Comparison of ENCODE assay signal across 8 cellular contexts in genomic region chr22:30314918-30315317, GRCh38. TPM values are rescaled to one million over a fixed set of nuclear protein-coding genes. Genes with fewer than 3 reads are reported as not detected.
A peak's percentile ranks its signal among the peaks of the same experiment; 100 is the strongest.
DNase-seq lines count a peak whose midpoint lies in the region; ATAC-seq and TF ChIP-seq lines count a peak whose summit lies in the region.
"Had no signal": no experiment of that assay in that cellular context is flagged by ENCODE, and none has a peak within 500 bp of the region (broad histone marks: within the 10 kb centered on the region; RNA-seq: fewer than 3 reads in every experiment).

No MANE protein-coding gene starts in this region.

- no peak overlapping the region for H3K27ac ChIP-seq in HCT116 (ENCODE audit: low read depth, low read length)
- peak overlapping the region in 3 of 4 donors; percentile 20 to 32 (median 23) for H3K27ac ChIP-seq in esophagus muscularis mucosa (replicated peaks in 1 of 4)
- H3K27ac ChIP-seq in thymus (ENCODE audit: low read depth) = peak overlapping the region; percentile 8

- CTCF ChIA-PET in HCT116 (lab: Charles Lee) = interaction anchor here (0.7 kb wide), 1 partner anchor 13 kb away, joined by 3 read pairs; no protein-coding TSS in a partner anchor

- no peak for TF ChIP-seq EP300 in esophagus muscularis mucosa (IDR thresholded peaks at IDR 0.05)

- no TSS peak for BruUV-seq in HCT116 (replicated peaks; lab: Mats Ljungman, UMichigan)

- H3K4me2 ChIP-seq in HCT116 (ENCODE audit: low read length) = peak overlapping the region; percentile 46

- TF ChIP-seq RAD21 in HCT116 (IDR thresholded peaks at IDR 0.05; ENCODE audit: low read depth) = no peak

- RAD21 ChIA-PET in HCT116 (lab: Charles Lee; ENCODE audit: low non-redundant PET in 1 of 2, low total read pairs in 2 of 2, uncharacterized antibody in 2 of 2, unreplicated experiment in 2 of 2) = no interaction called here

- H3K79me2 ChIP-seq in HCT116 (ENCODE audit: insufficient read depth, low read length) = peaks cover 8% of the 10 kb centered on the region; the same call in 1 of the 2 replicates

- WGBS in esophagus muscularis mucosa = 73% methylated on average over 7 of the region's 8 CpGs
- 48% methylated on average over 8 of the region's 8 CpGs for WGBS in thymus

- H3K4me3 ChIP-seq in HCT116 (replicated peaks in 1 of 2; ENCODE audit: low read depth in 1 of 2, low read length in 2 of 2) (no peak overlapping the region; a peak in 1 of 4 replicates), esophagus muscularis mucosa (no peak overlapping the region), thymus (ENCODE audit: low read length) (no peak overlapping the region)

- H3K9me3 ChIP-seq in HCT116 (ENCODE audit: control insufficient read depth in 1 of 2, insufficient read depth in 1 of 2, low read depth in 1 of 2, low read length in 2 of 2) = no peaks in the 10 kb centered on the region
- no peaks in the 10 kb centered on the region for H3K9me3 ChIP-seq in esophagus muscularis mucosa
- no peaks in the 10 kb centered on the region for H3K9me3 ChIP-seq in thymus (ENCODE audit: control insufficient read depth)

- DNase-seq in HCT116 (ENCODE audit: low read depth, low spot score) (no peak), esophagus muscularis mucosa (ENCODE audit: extremely low spot score) (no peak), HT-29 (ENCODE audit: low spot score) (no peak), NAMALWA (ENCODE audit: low spot score) (no peak)
- peak; percentile 52 for DNase-seq in activated CD4-positive, alpha-beta T cell treated with anti-CD3 and anti-CD28 coated beads for 48 hours
- DNase-seq: NCI-H510A treated with DMSO at 0.1 percent for 48 hours had no signal

- peaks cover 31 to 60% of the 10 kb centered on the region in 2 experiments for H3K4me1 ChIP-seq in HCT116 (ENCODE audit: control insufficient read depth in 1 of 2, insufficient read depth in 2 of 2, low read length in 2 of 2)
- H3K4me1 ChIP-seq in esophagus muscularis mucosa = peaks cover 87 to 100% (median 99%) of the 10 kb centered on the region in 4 donors
- peaks cover 35% of the 10 kb centered on the region for H3K4me1 ChIP-seq in thymus (ENCODE audit: control insufficient read depth, insufficient read depth, low read length)

- no peaks in the 10 kb centered on the region for H3K9me2 ChIP-seq in HCT116 (ENCODE audit: insufficient read depth)

- H3K36me3 ChIP-seq in HCT116 (ENCODE audit: control insufficient read depth in 1 of 2, insufficient read depth in 2 of 2, low read length in 2 of 2) (no peaks in the 10 kb centered on the region), esophagus muscularis mucosa (peaks cover 0 to 18% (median 15%) of the 10 kb centered on the region in 4 donors), thymus (ENCODE audit: control insufficient read depth, insufficient read depth) (peaks cover 21% of the 10 kb centered on the region)

- ATAC-seq in HCT116 (no peak), HG02571 (IDR thresholded peaks at IDR 0.05; ENCODE audit: unreplicated experiment) (no peak)

- no peak overlapping the region; the same call in 1 of the 2 replicates for H3K9ac ChIP-seq in HCT116 (ENCODE audit: low read length)

- H3K27me3 ChIP-seq in HCT116 (ENCODE audit: insufficient read depth, low read length) (no peaks in the 10 kb centered on the region), esophagus muscularis mucosa (no peaks in the 10 kb centered on the region), thymus (ENCODE audit: control insufficient read depth, insufficient read depth) (no peaks in the 10 kb centered on the region)

- no peaks in the 10 kb centered on the region for H4K20me1 ChIP-seq in HCT116 (ENCODE audit: insufficient read depth)

- TF ChIP-seq CTCF in HCT116 (IDR thresholded peaks at IDR 0.05 in 2 of 3, conservative IDR thresholded peaks at IDR 0.05 in 1 of 3; ENCODE audit: borderline replicate concordance in 1 of 3, insufficient read depth in 1 of 3, low read depth in 2 of 3, low read length in 2 of 3) = no peak
- no peak for TF ChIP-seq CTCF in esophagus muscularis mucosa (IDR thresholded peaks at IDR 0.05)

- no peak overlapping the region for H2AFZ ChIP-seq in HCT116 (ENCODE audit: low read depth, low read length, poor library complexity, severe bottlenecking)

- intact Hi-C loops in HCT116 (cut with micrococcal nuclease) = no loop called here
- intact Hi-C loops in esophagus muscularis mucosa (cut with DNase I) = no loop called here

- no peak for TF ChIP-seq POLR2A in HCT116 (IDR thresholded peaks at IDR 0.05; ENCODE audit: borderline replicate concordance, extremely low read depth, insufficient read depth, insufficient read length)
- no peak for TF ChIP-seq POLR2A in esophagus muscularis mucosa (IDR thresholded peaks at IDR 0.05; ENCODE audit: low read depth)

- POLR2A ChIA-PET in HCT116 (lab: Charles Lee) = no interaction called here

TF ChIP-seq in HCT116, 20 proteins besides CTCF, POLR2A, EP300 and RAD21:
- TF ChIP-seq EZH2 (IDR thresholded peaks at IDR 0.05) = no peak
- TF ChIP-seq, protein P1, sequence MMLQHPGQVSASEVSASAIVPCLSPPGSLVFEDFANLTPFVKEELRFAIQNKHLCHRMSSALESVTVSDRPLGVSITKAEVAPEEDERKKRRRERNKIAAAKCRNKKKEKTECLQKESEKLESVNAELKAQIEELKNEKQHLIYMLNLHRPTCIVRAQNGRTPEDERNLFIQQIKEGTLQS (IDR thresholded peaks at IDR 0.05) = no peak
- TF ChIP-seq SP1 (IDR thresholded peaks at IDR 0.05; ENCODE audit: low read depth) = no peak
- TF ChIP-seq SRF (IDR thresholded peaks at IDR 0.05; ENCODE audit: low read depth) = no peak
- TF ChIP-seq YY1 (IDR thresholded peaks at IDR 0.05; ENCODE audit: extremely low read depth, insufficient replicate concordance, low read depth, low read length) = no peak
- TF ChIP-seq SIN3A (IDR thresholded peaks at IDR 0.05; ENCODE audit: low read depth) = no peak
- TF ChIP-seq EGR1 (IDR thresholded peaks at IDR 0.05; ENCODE audit: low read depth) = no peak
- no peak for TF ChIP-seq ELF1 (IDR thresholded peaks at IDR 0.05; ENCODE audit: borderline replicate concordance, low read depth)
- TF ChIP-seq, protein P2, sequence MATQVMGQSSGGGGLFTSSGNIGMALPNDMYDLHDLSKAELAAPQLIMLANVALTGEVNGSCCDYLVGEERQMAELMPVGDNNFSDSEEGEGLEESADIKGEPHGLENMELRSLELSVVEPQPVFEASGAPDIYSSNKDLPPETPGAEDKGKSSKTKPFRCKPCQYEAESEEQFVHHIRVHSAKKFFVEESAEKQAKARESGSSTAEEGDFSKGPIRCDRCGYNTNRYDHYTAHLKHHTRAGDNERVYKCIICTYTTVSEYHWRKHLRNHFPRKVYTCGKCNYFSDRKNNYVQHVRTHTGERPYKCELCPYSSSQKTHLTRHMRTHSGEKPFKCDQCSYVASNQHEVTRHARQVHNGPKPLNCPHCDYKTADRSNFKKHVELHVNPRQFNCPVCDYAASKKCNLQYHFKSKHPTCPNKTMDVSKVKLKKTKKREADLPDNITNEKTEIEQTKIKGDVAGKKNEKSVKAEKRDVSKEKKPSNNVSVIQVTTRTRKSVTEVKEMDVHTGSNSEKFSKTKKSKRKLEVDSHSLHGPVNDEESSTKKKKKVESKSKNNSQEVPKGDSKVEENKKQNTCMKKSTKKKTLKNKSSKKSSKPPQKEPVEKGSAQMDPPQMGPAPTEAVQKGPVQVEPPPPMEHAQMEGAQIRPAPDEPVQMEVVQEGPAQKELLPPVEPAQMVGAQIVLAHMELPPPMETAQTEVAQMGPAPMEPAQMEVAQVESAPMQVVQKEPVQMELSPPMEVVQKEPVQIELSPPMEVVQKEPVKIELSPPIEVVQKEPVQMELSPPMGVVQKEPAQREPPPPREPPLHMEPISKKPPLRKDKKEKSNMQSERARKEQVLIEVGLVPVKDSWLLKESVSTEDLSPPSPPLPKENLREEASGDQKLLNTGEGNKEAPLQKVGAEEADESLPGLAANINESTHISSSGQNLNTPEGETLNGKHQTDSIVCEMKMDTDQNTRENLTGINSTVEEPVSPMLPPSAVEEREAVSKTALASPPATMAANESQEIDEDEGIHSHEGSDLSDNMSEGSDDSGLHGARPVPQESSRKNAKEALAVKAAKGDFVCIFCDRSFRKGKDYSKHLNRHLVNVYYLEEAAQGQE (IDR thresholded peaks at IDR 0.05; ENCODE audit: low read depth) = no peak
- TF ChIP-seq JUND (IDR thresholded peaks at IDR 0.05) = no peak
- TF ChIP-seq CBX3 (IDR thresholded peaks at IDR 0.05; ENCODE audit: low read depth) = no peak

RNA-seq across cellular contexts. Expression of gene TBC1D10A, which starts 11.8 kb away (rescaled TPM):
- 18.6 TPM for total RNA-seq in HCT116 (2021; ENCODE audit: unreplicated experiment)
- polyA plus RNA-seq in HCT116 (2012) = 20.1 and 20.7 TPM in 2 replicates
- 10 to 100 TPM; 29.5 to 40.3 (median 38.0) TPM for total RNA-seq in esophagus muscularis mucosa
- 39.0 TPM for polyA plus RNA-seq in thymus
- total RNA-seq in HT-29 (2014; rRNA removed; shearing (Covaris generic)) = 17.2 and 17.4 TPM in 2 replicates

RNA-seq across cellular contexts. Expression of gene CASTOR1, which starts 25.6 kb away (rescaled TPM):
- total RNA-seq in HCT116 (2021; ENCODE audit: unreplicated experiment) = 6.5 TPM
- 5.2 and 5.6 TPM in 2 replicates for polyA plus RNA-seq in HCT116 (2012)
- total RNA-seq in esophagus muscularis mucosa = 10 to 100 TPM; 16.5 to 19.4 (median 17.8) TPM
- polyA plus RNA-seq in thymus = 19.6 TPM
- 1.5 and 2.0 TPM in 2 replicates for total RNA-seq in HT-29 (2014; rRNA removed; shearing (Covaris generic))

RNA-seq across cellular contexts. Expression of gene SF3A1, which starts 41.8 kb away (rescaled TPM):
- total RNA-seq in HCT116 (2021; ENCODE audit: unreplicated experiment) (230 TPM), esophagus muscularis mucosa (10 to 100 TPM; 32.8 to 85.8 (median 60.0) TPM)
- 130 and 179 TPM in 2 replicates for polyA plus RNA-seq in HCT116 (2012)
- polyA plus RNA-seq in thymus = 25.7 TPM
- 42.3 and 50.8 TPM in 2 replicates for total RNA-seq in HT-29 (2014; rRNA removed; shearing (Covaris generic))

RNA-seq across cellular contexts. Expression of gene CCDC157, which starts 41.9 kb away (rescaled TPM):
- total RNA-seq in HCT116 (2021; ENCODE audit: unreplicated experiment) = 2.1 TPM
- 2.1 and 3.1 TPM in 2 replicates for polyA plus RNA-seq in HCT116 (2012)
- total RNA-seq in esophagus muscularis mucosa = 1 to 10 TPM; 1.5 to 2.5 (median 1.6) TPM
- polyA plus RNA-seq in thymus = 3.2 TPM
- 3.6 and 5.5 TPM in 2 replicates for total RNA-seq in HT-29 (2014; rRNA removed; shearing (Covaris generic))

RNA-seq across cellular contexts. Expression of gene OSM, which starts 48.3 kb away (rescaled TPM):
- total RNA-seq in HCT116 (2021; ENCODE audit: unreplicated experiment) = not detected
- 0.04 and 0.05 TPM in 2 replicates for polyA plus RNA-seq in HCT116 (2012)
- total RNA-seq in esophagus muscularis mucosa = 1 to 10 TPM in 1 of 4 donors, under 1 TPM in 1, not detected in 2; 0.57 to 8.3 TPM
- 6.0 TPM for polyA plus RNA-seq in thymus
- total RNA-seq in HT-29 (2014; rRNA removed; shearing (Covaris generic)) = not detected in 2 replicates
